In genomic region chr5:180665682-180666404, GRCh38 we compare ENCODE assay signal across 16 cellular contexts.
"Had no signal": no experiment of that assay in that cellular context is flagged by ENCODE, and none has a peak within 500 bp of the region (broad histone marks: within the 10 kb centered on the region; RNA-seq: fewer than 3 reads in every experiment).

No MANE protein-coding gene starts in this region.

- H3K4me3 Mint-ChIP-seq: immature natural killer cell; naive thymus-derived CD8-positive, alpha-beta T cell; nephron progenitor cell; stimulated activated naive B cell treated with anti-CD40 and anti-IgM and Interleukin-4, amounts not matched to agents 10 μg/mL and 1 μg/mL and 100 μg/mL, for 72 hours; stimulated activated naive CD8-positive, alpha-beta T cell treated with anti-CD3 and anti-CD28 coated beads, Interleukin-15, Interleukin-2, amounts not matched to agents 100 ng/mL and 50 ng/mL, for 24 hours had no signal

- H3K27ac Mint-ChIP-seq: immature natural killer cell; naive thymus-derived CD8-positive, alpha-beta T cell; nephron progenitor cell; stimulated activated naive B cell treated with anti-CD40 and anti-IgM and Interleukin-4, amounts not matched to agents 10 μg/mL and 1 μg/mL and 100 μg/mL, for 72 hours; stimulated activated naive CD8-positive, alpha-beta T cell treated with anti-CD3 and anti-CD28 coated beads, Interleukin-15, Interleukin-2, amounts not matched to agents 100 ng/mL and 50 ng/mL, for 24 hours had no signal

- FAIRE-seq: frontal cortex, keratinocyte had no signal

- DNase-seq: effector CD4-positive, alpha-beta T cell; hypothalamus; immature natural killer cell; left ventricle myocardium superior; lower lobe of right lung; naive thymus-derived CD8-positive, alpha-beta T cell; nephron progenitor cell; nucleus accumbens; sigmoid colon; spleen; stimulated activated CD4-positive, alpha-beta T cell treated with anti-CD3 and anti-CD28 coated beads, Interleukin-2, amount 100 ng/mL, for 48 hours; stimulated activated naive B cell treated with anti-CD40 and anti-IgM and Interleukin-4, amounts not matched to agents 10 μg/mL and 1 μg/mL and 100 μg/mL, for 72 hours; uterus had no signal

- ATAC-seq: left ventricle myocardium superior; lower lobe of right lung; naive thymus-derived CD8-positive, alpha-beta T cell; stimulated activated naive B cell treated with anti-CD40 and anti-IgM and Interleukin-4, amounts not matched to agents 10 μg/mL and 1 μg/mL and 100 μg/mL, for 72 hours had no signal

- H3K36me3 Mint-ChIP-seq: immature natural killer cell; naive thymus-derived CD8-positive, alpha-beta T cell; stimulated activated naive B cell treated with anti-CD40 and anti-IgM and Interleukin-4, amounts not matched to agents 10 μg/mL and 1 μg/mL and 100 μg/mL, for 72 hours had no signal

- H3K9me3 Mint-ChIP-seq: immature natural killer cell; naive thymus-derived CD8-positive, alpha-beta T cell; nephron progenitor cell; stimulated activated naive B cell treated with anti-CD40 and anti-IgM and Interleukin-4, amounts not matched to agents 10 μg/mL and 1 μg/mL and 100 μg/mL, for 72 hours; stimulated activated naive CD8-positive, alpha-beta T cell treated with anti-CD3 and anti-CD28 coated beads, Interleukin-15, Interleukin-2, amounts not matched to agents 100 ng/mL and 50 ng/mL, for 24 hours had no signal
